ENCODE assay signal across 12 cellular contexts in genomic region chr5:134252671-134253070, GRCh38. TPM values are rescaled to one million over a fixed set of nuclear protein-coding genes. Genes with fewer than 3 reads are reported as not detected.
DNase-seq lines count a peak whose midpoint lies in the region; ATAC-seq and TF ChIP-seq lines count a peak whose summit lies in the region.
"Had no signal": no experiment of that assay in that cellular context is flagged by ENCODE, and none has a peak within 500 bp of the region (broad histone marks: within the 10 kb centered on the region; RNA-seq: fewer than 3 reads in every experiment).

No MANE protein-coding gene starts in this region.

- H3K27ac ChIP-seq in HCT116 (ENCODE audit: low read depth, low read length) (no peak overlapping the region), smooth muscle cell (ENCODE audit: low read depth) (peak overlapping the region; percentile 61)

- POLR2A ChIA-PET in HCT116 (lab: Charles Lee), result interaction anchor here (1.0 to 1.2 kb wide), 2 partner anchors 27 to 76 kb away, joined by 3 to 4 read pairs; partner anchors contain the start of genes PPP2CA and SKP1

- DNase-seq in HCT116 (ENCODE audit: low read depth, low spot score) (peak; percentile 74), T1000 (lab: John Stamatoyannopoulos, UW) (peak; percentile 24), foreskin melanocyte (peak; percentile 54), smooth muscle cell (lab: John Stamatoyannopoulos, UW; ENCODE audit: unreplicated experiment) (no peak), glutamatergic neuron (no peak), T-helper 1 cell (no peak)
- DNase-seq: DND-41; NCI-H774; stimulated activated CD4-positive, alpha-beta T cell treated with anti-CD3 and anti-CD28 coated beads, Interleukin-12 subunit alpha, Interleukin-12 subunit beta, amount 100 ng/mL, for 4 hours had no signal

- no peak overlapping the region for H3K4me3 ChIP-seq in HCT116 (replicated peaks in 1 of 2; ENCODE audit: low read depth in 1 of 2, low read length in 2 of 2)
- H3K4me3 ChIP-seq in smooth muscle cell, result no peak overlapping the region
- H3K4me3 ChIP-seq: HAP-1 had no signal

- BruUV-seq in HCT116 (replicated peaks; lab: Mats Ljungman, UMichigan), result no TSS peak

- H3K4me2 ChIP-seq in HCT116 (ENCODE audit: low read length), result peak overlapping the region; percentile 23
- no peak overlapping the region for H3K4me2 ChIP-seq in smooth muscle cell

- TF ChIP-seq POLR2A in HCT116 (IDR thresholded peaks at IDR 0.05; ENCODE audit: borderline replicate concordance, extremely low read depth, insufficient read depth, insufficient read length), result no peak

- H3K4me3 Mint-ChIP-seq in glutamatergic neuron (ENCODE audit: unreplicated experiment), result no peak overlapping the region
- H3K4me3 Mint-ChIP-seq: brain had no signal

- H3K4me1 ChIP-seq in HCT116 (ENCODE audit: control insufficient read depth in 1 of 2, insufficient read depth in 2 of 2, low read length in 2 of 2), result peaks cover 1 to 24% of the 10 kb centered on the region in 2 experiments
- peaks cover 6% of the 10 kb centered on the region for H3K4me1 ChIP-seq in smooth muscle cell (ENCODE audit: low read depth)

- no peaks in the 10 kb centered on the region for H4K20me1 ChIP-seq in HCT116 (ENCODE audit: insufficient read depth)
- no peaks in the 10 kb centered on the region for H4K20me1 ChIP-seq in smooth muscle cell (ENCODE audit: low read depth)

- peaks cover 4% of the 10 kb centered on the region for H3K27me3 Mint-ChIP-seq in glutamatergic neuron (ENCODE audit: unreplicated experiment)

- intact Hi-C loops in HCT116 (cut with micrococcal nuclease), result no loop called here

- H3K79me2 ChIP-seq in HCT116 (ENCODE audit: insufficient read depth, low read length) (no peaks in the 10 kb centered on the region), smooth muscle cell (ENCODE audit: low read depth) (no peaks in the 10 kb centered on the region)

- no peaks in the 10 kb centered on the region for H3K9me2 ChIP-seq in HCT116 (ENCODE audit: insufficient read depth)

- H3K27ac Mint-ChIP-seq in glutamatergic neuron (ENCODE audit: unreplicated experiment), result no peak overlapping the region
- H3K27ac Mint-ChIP-seq: brain had no signal

- H3F3A ChIP-seq in smooth muscle cell (ENCODE audit: low read depth), result no peaks in the 10 kb centered on the region

- no peaks in the 10 kb centered on the region for H3K9me3 Mint-ChIP-seq in glutamatergic neuron (ENCODE audit: unreplicated experiment)
- H3K9me3 Mint-ChIP-seq: brain had no signal

- H3K9me3 ChIP-seq in HCT116 (ENCODE audit: control insufficient read depth in 1 of 2, insufficient read depth in 1 of 2, low read depth in 1 of 2, low read length in 2 of 2) (no peaks in the 10 kb centered on the region), smooth muscle cell (replicated peaks; ENCODE audit: low read depth) (no peaks in the 10 kb centered on the region)
- H3K9me3 ChIP-seq: HAP-1 had no signal

- H3K4me1 Mint-ChIP-seq in glutamatergic neuron (ENCODE audit: low read depth, unreplicated experiment), result no peaks in the 10 kb centered on the region

- peak overlapping the region; percentile 57 for H2AFZ ChIP-seq in HCT116 (ENCODE audit: low read depth, low read length, poor library complexity, severe bottlenecking)
- no peak overlapping the region for H2AFZ ChIP-seq in smooth muscle cell (ENCODE audit: low read depth)

- CTCF ChIA-PET in HCT116 (lab: Charles Lee), result no interaction called here

- ATAC-seq in HCT116 (peak; percentile 89), GM19452 (IDR thresholded peaks at IDR 0.05; ENCODE audit: unreplicated experiment) (no peak)

- H3K27me3 ChIP-seq in HCT116 (ENCODE audit: insufficient read depth, low read length), result no peaks in the 10 kb centered on the region
- H3K27me3 ChIP-seq in smooth muscle cell (ENCODE audit: low read depth), result no peaks in the 10 kb centered on the region

- no peaks in the 10 kb centered on the region for H3K36me3 ChIP-seq in HCT116 (ENCODE audit: control insufficient read depth in 1 of 2, insufficient read depth in 2 of 2, low read length in 2 of 2)
- H3K36me3 ChIP-seq in smooth muscle cell (ENCODE audit: low read depth), result no peaks in the 10 kb centered on the region
- H3K36me3 ChIP-seq: HAP-1 had no signal

- RAD21 ChIA-PET in HCT116 (lab: Charles Lee; ENCODE audit: low non-redundant PET in 1 of 2, low total read pairs in 2 of 2, uncharacterized antibody in 2 of 2, unreplicated experiment in 2 of 2), result interaction anchor here in 1 of 2 experiments (0.6 kb wide), 1 partner anchor 34 kb away, joined by 3 read pairs; no protein-coding TSS in a partner anchor

- H3K36me3 Mint-ChIP-seq in glutamatergic neuron (ENCODE audit: unreplicated experiment), result no peaks in the 10 kb centered on the region
- H3K36me3 Mint-ChIP-seq: brain had no signal

- TF ChIP-seq CTCF in HCT116 (IDR thresholded peaks at IDR 0.05 in 2 of 3, conservative IDR thresholded peaks at IDR 0.05 in 1 of 3; ENCODE audit: borderline replicate concordance in 1 of 3, insufficient read depth in 1 of 3, low read depth in 2 of 3, low read length in 2 of 3) (no peak), smooth muscle cell (IDR thresholded peaks at IDR 0.05; ENCODE audit: borderline replicate concordance, insufficient read depth, poor library complexity, severe bottlenecking) (no peak), glutamatergic neuron (IDR thresholded peaks at IDR 0.05; ENCODE audit: partially characterized antibody, unreplicated experiment) (no peak)

- TF ChIP-seq RAD21 in HCT116 (IDR thresholded peaks at IDR 0.05; ENCODE audit: low read depth), result no peak

- WGBS in smooth muscle cell (ENCODE audit: low lambda C conversion rate), result 39% methylated on average over 5 of the region's 5 CpGs

- H3K9ac ChIP-seq in HCT116 (ENCODE audit: low read length) (no peak overlapping the region; the same call in 1 of the 2 replicates), smooth muscle cell (ENCODE audit: low read depth) (no peak overlapping the region)

TF ChIP-seq in HCT116, 20 proteins besides CTCF, POLR2A, EP300 and RAD21:
- TF ChIP-seq FOSL1 (IDR thresholded peaks at IDR 0.05; ENCODE audit: low read depth), result 0 out of 2 replicates have a peak, but pooled peaks have one; percentile 38
- TF ChIP-seq JUND (IDR thresholded peaks at IDR 0.05), result peak; percentile 52; the same call in 1 of the 2 replicates
- 0 out of 2 replicates have a peak, but pooled peaks have one; percentile 24 for TF ChIP-seq SP1 (IDR thresholded peaks at IDR 0.05; ENCODE audit: low read depth)
- no peak for TF ChIP-seq ELF1 (IDR thresholded peaks at IDR 0.05; ENCODE audit: borderline replicate concordance, low read depth)
- no peak for TF ChIP-seq EZH2 (IDR thresholded peaks at IDR 0.05)
- TF ChIP-seq MAX (IDR thresholded peaks at IDR 0.05), result 0 out of 2 replicates have a peak, but pooled peaks have one; percentile 19
- TF ChIP-seq CBX3 (IDR thresholded peaks at IDR 0.05; ENCODE audit: low read depth), result 0 out of 2 replicates have a peak, but pooled peaks have one; percentile 40
- TF ChIP-seq CEBPB (IDR thresholded peaks at IDR 0.05; ENCODE audit: low read depth), result peak; percentile 54
- no peak for TF ChIP-seq EZH2phosphoT487 (IDR thresholded peaks at IDR 0.05; ENCODE audit: borderline replicate concordance)

RNA-seq across cellular contexts. Expression of gene PPP2CA, which starts 26.8 kb away (rescaled TPM):
- total RNA-seq in HCT116 (2021; ENCODE audit: unreplicated experiment) (167 TPM), smooth muscle cell (82.4 and 178 TPM in 2 replicates), glutamatergic neuron (ENCODE audit: unreplicated experiment) (193 TPM)
- polyA plus RNA-seq in HCT116 (2012), result 158 and 173 TPM in 2 replicates
- 243 and 244 TPM in 2 replicates for polyA plus RNA-seq in smooth muscle cell

Comparison
In these comparisons a context has a peak if more than half of its experiments do, and no peak if none do; other contexts are left out.
1. DNase-seq: peak in HCT116 (single experiment), T1000 (single experiment) and foreskin melanocyte (single experiment); none in smooth muscle cell (single experiment), glutamatergic neuron (single experiment) and T-helper 1 cell (0 of 5).